ENCODE assay signal across 16 cellular contexts in the genomic region with DNA sequence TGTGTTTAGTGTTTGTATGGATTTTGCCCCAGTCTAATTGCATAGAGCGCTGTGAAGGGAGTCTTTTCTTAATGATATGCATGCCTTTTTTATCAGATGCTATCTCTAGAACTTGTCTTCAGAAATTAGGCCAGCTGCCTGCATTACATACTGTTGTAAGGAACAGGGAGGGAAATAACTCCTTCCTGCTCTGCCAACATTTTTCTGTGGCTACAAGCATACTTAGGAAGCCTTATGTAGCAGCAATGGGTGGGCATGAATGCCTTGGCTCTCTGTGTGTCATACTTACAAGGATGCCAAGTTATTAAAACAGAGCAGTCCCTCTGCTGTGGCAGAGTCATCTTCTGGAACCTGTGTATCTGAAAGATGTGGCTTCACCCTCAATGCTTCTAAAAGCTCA. TPM values are rescaled to one million over a fixed set of nuclear protein-coding genes. Genes with fewer than 3 reads are reported as not detected.
"Had no signal": no experiment of that assay in that cellular context is flagged by ENCODE, and none has a peak within 500 bp of the region (broad histone marks: within the 10 kb centered on the region; RNA-seq: fewer than 3 reads in every experiment).

No MANE protein-coding gene starts in this region.

- H3K9me3 ChIP-seq: lower lobe of right lung, neutrophil, right lobe of liver, transverse colon had no signal

- H3K27ac Mint-ChIP-seq: activated naive CD4-positive, alpha-beta T cell treated with anti-CD3 and anti-CD28 coated beads, Interleukin-2, amount 50 U/mL, for 72 hours; activated T-cell treated with anti-CD3 and anti-CD28 coated beads, Interleukin-2, amount 50 U/mL, for 24 hours; naive thymus-derived CD4-positive, alpha-beta T cell; stimulated activated naive B cell treated with anti-CD40 and anti-IgM and Interleukin-4, amounts not matched to agents 10 μg/mL and 1 μg/mL and 100 μg/mL, for 72 hours had no signal

- H3K4me1 ChIP-seq: lower lobe of right lung, right lobe of liver, transverse colon had no signal

- H3K36me3 Mint-ChIP-seq: activated naive CD4-positive, alpha-beta T cell treated with anti-CD3 and anti-CD28 coated beads, Interleukin-2, amount 50 U/mL, for 72 hours; naive thymus-derived CD4-positive, alpha-beta T cell; stimulated activated naive B cell treated with anti-CD40 and anti-IgM and Interleukin-4, amounts not matched to agents 10 μg/mL and 1 μg/mL and 100 μg/mL, for 72 hours had no signal

- H3K4me1 Mint-ChIP-seq: naive thymus-derived CD4-positive, alpha-beta T cell; stimulated activated naive B cell treated with anti-CD40 and anti-IgM and Interleukin-4, amounts not matched to agents 10 μg/mL and 1 μg/mL and 100 μg/mL, for 72 hours had no signal

- H3K36me3 ChIP-seq: lower lobe of right lung, neutrophil, right lobe of liver, transverse colon had no signal

- ATAC-seq: activated naive CD4-positive, alpha-beta T cell treated with anti-CD3 and anti-CD28 coated beads, Interleukin-2, amount 50 U/mL, for 72 hours; lower lobe of right lung; naive thymus-derived CD4-positive, alpha-beta T cell; right lobe of liver; stimulated activated naive B cell treated with anti-CD40 and anti-IgM and Interleukin-4, amounts not matched to agents 10 μg/mL and 1 μg/mL and 100 μg/mL, for 72 hours had no signal

- DNase-seq: activated CD4-positive, alpha-beta T cell treated with anti-CD3 and anti-CD28 coated beads, Interleukin-2, amount 50 U/mL, for 4 hours; activated CD4-positive, CD25-positive, alpha-beta regulatory T cell treated with anti-CD3 and anti-CD28 coated beads, Interleukin-2, amount 50 U/mL, for 72 hours; activated effector memory CD4-positive, alpha-beta T cell treated with anti-CD3 and anti-CD28 coated beads, Interleukin-2, amount 50 U/mL, for 16 hours; activated T-cell treated with anti-CD3 and anti-CD28 coated beads, Interleukin-2, amount 50 U/mL, for 24 hours; cortex of kidney; effector memory CD4-positive, alpha-beta T cell; hypothalamus; lower lobe of right lung; naive thymus-derived CD4-positive, alpha-beta T cell; right lobe of liver; stimulated activated CD4-positive, alpha-beta T cell treated with anti-CD3 and anti-CD28 coated beads, Interleukin-2, amount 100 ng/mL, for 24 hours; stimulated activated naive B cell treated with anti-CD40 and anti-IgM and Interleukin-4, amounts not matched to agents 10 μg/mL and 1 μg/mL and 100 μg/mL, for 72 hours; transverse colon had no signal

- H3K27me3 ChIP-seq: neutrophil, right lobe of liver, transverse colon had no signal

- H3K27me3 Mint-ChIP-seq: activated T-cell treated with anti-CD3 and anti-CD28 coated beads, Interleukin-2, amount 50 U/mL, for 24 hours; stimulated activated naive B cell treated with anti-CD40 and anti-IgM and Interleukin-4, amounts not matched to agents 10 μg/mL and 1 μg/mL and 100 μg/mL, for 72 hours had no signal

- H3K4me3 ChIP-seq: lower lobe of right lung, right lobe of liver, transverse colon had no signal

- H3K4me3 Mint-ChIP-seq: activated T-cell treated with anti-CD3 and anti-CD28 coated beads, Interleukin-2, amount 50 U/mL, for 24 hours; naive thymus-derived CD4-positive, alpha-beta T cell; stimulated activated naive B cell treated with anti-CD40 and anti-IgM and Interleukin-4, amounts not matched to agents 10 μg/mL and 1 μg/mL and 100 μg/mL, for 72 hours had no signal

- H3K9me3 Mint-ChIP-seq: activated naive CD4-positive, alpha-beta T cell treated with anti-CD3 and anti-CD28 coated beads, Interleukin-2, amount 50 U/mL, for 72 hours; activated T-cell treated with anti-CD3 and anti-CD28 coated beads, Interleukin-2, amount 50 U/mL, for 24 hours had no signal

- H3K27ac ChIP-seq: lower lobe of right lung, neutrophil, right lobe of liver, transverse colon had no signal

RNA-seq across cellular contexts. Expression of a gene that starts 8.0 kb away (rescaled TPM):
- total RNA-seq: activated naive CD4-positive, alpha-beta T cell treated with anti-CD3 and anti-CD28 coated beads, Interleukin-2, amount 50 U/mL, for 72 hours; naive thymus-derived CD4-positive, alpha-beta T cell; T-helper 2 cell treated with Interferon-gamma antibody and Interleukin-4, amounts not matched to agents 100 ng/mL and 5 ng/mL, for 36 hours had no signal
